Comparison of ENCODE assay signal across 25 cellular contexts in the genomic region with DNA sequence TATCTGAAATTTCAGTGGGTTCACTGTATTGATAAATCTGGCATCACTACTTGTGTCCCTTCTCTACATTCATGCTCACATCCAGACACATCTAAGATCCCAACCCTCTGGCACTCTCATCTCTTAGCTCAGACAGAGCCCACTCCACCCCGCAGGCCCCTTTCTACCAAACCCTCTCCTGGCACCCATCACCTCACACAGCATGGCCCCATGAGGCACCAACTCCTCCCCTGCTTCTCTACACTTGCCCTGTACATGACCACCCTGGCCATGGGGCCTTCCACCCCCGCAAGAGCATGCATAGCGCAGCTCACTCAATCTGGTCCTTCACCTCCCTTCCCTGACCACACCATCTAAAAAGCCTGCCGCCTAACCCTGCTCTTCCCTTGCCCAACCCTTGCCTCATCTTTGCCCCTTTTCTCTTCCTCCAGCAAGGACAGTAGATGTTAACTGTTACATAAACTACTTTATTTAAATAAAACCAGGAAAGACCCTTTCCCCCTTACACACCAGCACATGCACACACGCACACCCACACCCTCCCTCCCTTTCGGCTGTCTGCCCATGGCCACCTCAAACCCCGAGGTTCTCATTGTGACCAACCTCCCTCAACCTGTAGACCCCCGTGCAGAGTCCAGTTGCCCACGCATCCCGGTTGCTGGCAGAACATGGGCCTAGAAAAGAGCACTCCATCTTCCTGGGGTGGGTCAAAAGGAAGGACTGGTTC. TPM values are rescaled to one million over a fixed set of nuclear protein-coding genes. Genes with fewer than 3 reads are reported as not detected.
DNase-seq lines count a peak whose midpoint lies in the region; ATAC-seq and TF ChIP-seq lines count a peak whose summit lies in the region.
"Had no signal": no experiment of that assay in that cellular context is flagged by ENCODE, and none has a peak within 500 bp of the region (broad histone marks: within the 10 kb centered on the region; RNA-seq: fewer than 3 reads in every experiment).

No MANE protein-coding gene starts in this region.

- peaks cover 2% of the 10 kb centered on the region for H3K4me1 Mint-ChIP-seq in activated T-cell treated with anti-CD3 and anti-CD28 coated beads, Interleukin-2, amount 50 U/mL, for 24 hours (ENCODE audit: low read depth)
- H3K4me1 Mint-ChIP-seq in CD14-positive monocyte (peaks cover 58% of the 10 kb centered on the region), T-cell (peaks cover 2 to 14% (median 13%) of the 10 kb centered on the region in 3 donors), naive B cell (peaks cover 34 to 53% (median 36%) of the 10 kb centered on the region in 3 donors), endodermal cell (no peaks in the 10 kb centered on the region)

- H3K27ac ChIP-seq in endodermal cell (ENCODE audit: low read depth, low read length) = no peak overlapping the region
- H3K27ac ChIP-seq: body of pancreas, HL-60, Peyer's patch, uterus, VCaP had no signal

- TF ChIP-seq CTCF in CD14-positive monocyte (IDR thresholded peaks at IDR 0.05) = no peak
- no peak for TF ChIP-seq CTCF in endodermal cell (conservative IDR thresholded peaks at IDR 0.05)

- no peaks in the 10 kb centered on the region for H3K9me3 Mint-ChIP-seq in activated T-cell treated with anti-CD3 and anti-CD28 coated beads, Interleukin-2, amount 50 U/mL, for 24 hours
- no peaks in the 10 kb centered on the region for H3K9me3 Mint-ChIP-seq in CD14-positive monocyte
- no peaks in the 10 kb centered on the region for H3K9me3 Mint-ChIP-seq in T-cell
- H3K9me3 Mint-ChIP-seq in naive B cell = peaks cover 0 to 2% (median under 1%) of the 10 kb centered on the region in 7 donors
- peaks cover 5% of the 10 kb centered on the region for H3K9me3 Mint-ChIP-seq in endodermal cell
- H3K9me3 Mint-ChIP-seq: activated naive CD8-positive, alpha-beta T cell treated with anti-CD3 and anti-CD28 coated beads, Interleukin-2, amount 50 U/mL, for 24 hours; T-helper 2 cell treated with Interferon-gamma antibody and Interleukin-4, amounts not matched to agents 5 μg/mL and 100 μg/mL, for 36 hours had no signal

- intact Hi-C loops in CD14-positive monocyte (cut with micrococcal nuclease) = loop anchor here (5.0 kb wide), 3 partner anchors 108 to 568 kb away; a partner anchor contains a TSS

- H3K27ac Mint-ChIP-seq in activated T-cell treated with anti-CD3 and anti-CD28 coated beads, Interleukin-2, amount 50 U/mL, for 24 hours = peak overlapping the region; percentile 68
- H3K27ac Mint-ChIP-seq in CD14-positive monocyte = peak overlapping the region; percentile 32 to 83 (median 74)
- peak overlapping the region; percentile 29 to 36 for H3K27ac Mint-ChIP-seq in T-cell
- H3K27ac Mint-ChIP-seq in naive B cell = peak overlapping the region; percentile 53 to 89 (median 66)
- H3K27ac Mint-ChIP-seq in endodermal cell = no peak overlapping the region
- H3K27ac Mint-ChIP-seq: activated naive CD8-positive, alpha-beta T cell treated with anti-CD3 and anti-CD28 coated beads, Interleukin-2, amount 50 U/mL, for 24 hours had no signal

- H3K27me3 Mint-ChIP-seq in activated T-cell treated with anti-CD3 and anti-CD28 coated beads, Interleukin-2, amount 50 U/mL, for 24 hours = no peaks in the 10 kb centered on the region
- H3K27me3 Mint-ChIP-seq in CD14-positive monocyte (ENCODE audit: low read depth in 3 of 3) (peaks cover 0 to 1% (median 0%) of the 10 kb centered on the region in 3 donors), T-cell (no peaks in the 10 kb centered on the region), naive B cell (no peaks in the 10 kb centered on the region), endodermal cell (ENCODE audit: insufficient read depth) (peaks cover 2% of the 10 kb centered on the region)
- H3K27me3 Mint-ChIP-seq: activated naive CD8-positive, alpha-beta T cell treated with anti-CD3 and anti-CD28 coated beads, Interleukin-2, amount 50 U/mL, for 24 hours had no signal

- DNase-seq in activated T-cell treated with anti-CD3 and anti-CD28 coated beads, Interleukin-2, amount 50 U/mL, for 24 hours = no peak
- no peak for DNase-seq in activated T-cell treated with anti-CD3 and anti-CD28 coated beads, Interleukin-2, amount 50 U/mL, for 48 hours
- DNase-seq in CD14-positive monocyte (ENCODE audit: low spot score) (no peak), T-cell (no peak), naive B cell (no peak), endodermal cell (no peak), GM03348 (ENCODE audit: low spot score) (no peak)
- DNase-seq: activated CD4-positive, alpha-beta T cell treated with anti-CD3 and anti-CD28 coated beads, Interleukin-2, amount 50 U/mL, for 48 hours; activated naive CD8-positive, alpha-beta T cell treated with anti-CD3 and anti-CD28 coated beads, Interleukin-2, amount 50 U/mL, for 24 hours; activated T-cell treated with anti-CD3 and anti-CD28 coated beads, Interleukin-2, amount 50 U/mL, for 1 hour; kidney glomerular epithelial cell; NCI-H1105 treated with DMSO at 0.1 percent for 48 hours; NCI-H2107; NCI-H510A treated with DMSO at 0.1 percent for 48 hours; uterus had no signal

- H3K27me3 ChIP-seq in endodermal cell (ENCODE audit: control insufficient read depth, insufficient read depth, low read length, poor library complexity, severe bottlenecking) = no peaks in the 10 kb centered on the region
- H3K27me3 ChIP-seq: body of pancreas, Peyer's patch, uterus had no signal

- no peak overlapping the region for H3K4me3 ChIP-seq in endodermal cell (ENCODE audit: low read length)
- H3K4me3 ChIP-seq: body of pancreas, Peyer's patch, uterus had no signal

- CTCF ChIA-PET in T-cell (lab: Charles Lee) = no interaction called here

- H3K4me1 ChIP-seq in endodermal cell (ENCODE audit: control insufficient read depth, insufficient read depth, low read length) = no peaks in the 10 kb centered on the region
- H3K4me1 ChIP-seq: uterus had no signal

- H3K36me3 Mint-ChIP-seq in activated T-cell treated with anti-CD3 and anti-CD28 coated beads, Interleukin-2, amount 50 U/mL, for 24 hours (ENCODE audit: low read depth) = peaks cover 37% of the 10 kb centered on the region
- H3K36me3 Mint-ChIP-seq in CD14-positive monocyte = peaks cover 41 to 51% of the 10 kb centered on the region in 2 donors
- peaks cover 31% of the 10 kb centered on the region for H3K36me3 Mint-ChIP-seq in T-cell
- H3K36me3 Mint-ChIP-seq in naive B cell = peaks cover 10 to 30% of the 10 kb centered on the region in 2 donors
- peaks cover 40% of the 10 kb centered on the region for H3K36me3 Mint-ChIP-seq in endodermal cell (ENCODE audit: low read depth)

- no peaks in the 10 kb centered on the region for H3K9me3 ChIP-seq in endodermal cell (ENCODE audit: control insufficient read depth, low read length)
- H3K9me3 ChIP-seq: body of pancreas, Peyer's patch, uterus had no signal

- 93 to 100% methylated on average over 3 to 10 of the region's 10 CpGs for WGBS in endodermal cell (ENCODE audit: insufficient coverage in 1 of 2, insufficient read length in 1 of 2), 2 experiments

- no peak overlapping the region for H3K4me3 Mint-ChIP-seq in activated T-cell treated with anti-CD3 and anti-CD28 coated beads, Interleukin-2, amount 50 U/mL, for 24 hours
- peak overlapping the region in 1 of 2 donors; percentile 23 for H3K4me3 Mint-ChIP-seq in CD14-positive monocyte
- no peak overlapping the region for H3K4me3 Mint-ChIP-seq in T-cell
- H3K4me3 Mint-ChIP-seq in naive B cell = no peak overlapping the region
- H3K4me3 Mint-ChIP-seq in endodermal cell = no peak overlapping the region
- H3K4me3 Mint-ChIP-seq: activated naive CD8-positive, alpha-beta T cell treated with anti-CD3 and anti-CD28 coated beads, Interleukin-2, amount 50 U/mL, for 24 hours; T-helper 2 cell treated with Interferon-gamma antibody and Interleukin-4, amounts not matched to agents 5 μg/mL and 100 μg/mL, for 36 hours had no signal

- ATAC-seq in T-cell (replicated peaks in 1 of 4) (no peak), naive B cell (ENCODE audit: low read depth in 2 of 2) (no peak), HG03139 (IDR thresholded peaks at IDR 0.05; ENCODE audit: unreplicated experiment) (no peak)
- ATAC-seq: activated naive CD8-positive, alpha-beta T cell treated with anti-CD3 and anti-CD28 coated beads, Interleukin-2, amount 50 U/mL, for 24 hours; body of pancreas had no signal

- POLR2A ChIA-PET in T-cell (lab: Charles Lee) = no interaction called here

- peaks cover 19% of the 10 kb centered on the region for H3K36me3 ChIP-seq in endodermal cell (ENCODE audit: control insufficient read depth, insufficient read depth, low read length)
- H3K36me3 ChIP-seq: uterus had no signal

- no peak overlapping the region for H3K9ac ChIP-seq in endodermal cell (ENCODE audit: extremely low read depth, low read length, poor library complexity, severe bottlenecking)

RNA-seq across cellular contexts. Expression of a gene that starts 15.6 kb away (rescaled TPM):
- polyA plus RNA-seq in CD14-positive monocyte = 1 to 10 TPM; 4.0 to 4.3 TPM
- total RNA-seq in T-cell = 10 to 100 TPM; 16.8 to 41.4 (median 36.3) TPM
- polyA plus RNA-seq in naive B cell (ENCODE audit: low read depth in 6 of 6) = 1 to 10 TPM; 1.5 to 5.3 (median 2.8) TPM
- total RNA-seq in endodermal cell = 10 to 100 TPM; 27.2 to 30.2 TPM
- polyA plus RNA-seq in endodermal cell (2013, experiment 1 of 2) = 19.6 TPM
- polyA plus RNA-seq in endodermal cell (2013, experiment 2 of 2) = 19.0 TPM

RNA-seq across cellular contexts. Expression of a gene that starts 27.9 kb away (rescaled TPM):
- polyA plus RNA-seq in CD14-positive monocyte = 10 to 100 TPM; 23.4 to 23.9 TPM
- 10 to 100 TPM; 27.7 to 46.7 (median 42.1) TPM for total RNA-seq in T-cell
- 10 to 100 TPM; 31.7 to 61.5 (median 41.1) TPM for polyA plus RNA-seq in naive B cell (ENCODE audit: low read depth in 6 of 6)
- total RNA-seq in endodermal cell = 10 to 100 TPM; 33.6 to 40.5 TPM
- polyA plus RNA-seq in endodermal cell (2013, experiment 1 of 2) = 26.2 TPM
- polyA plus RNA-seq in endodermal cell (2013, experiment 2 of 2) = 25.0 TPM

RNA-seq across cellular contexts. Expression of a gene that starts 48.7 kb away (rescaled TPM):
- polyA plus RNA-seq in CD14-positive monocyte = 1 to 10 TPM; 2.2 to 2.4 TPM
- 10 to 100 TPM; 53.9 to 88.1 (median 78.7) TPM for total RNA-seq in T-cell
- polyA plus RNA-seq in naive B cell (ENCODE audit: low read depth in 6 of 6) = 10 to 100 TPM in 1 of 6 donors, 1 to 10 TPM in 5; 3.1 to 16.1 (median 8.4) TPM
- 10 to 100 TPM; 47.6 to 50.3 TPM for total RNA-seq in endodermal cell
- polyA plus RNA-seq in endodermal cell (2013, experiment 1 of 2) = 79.3 TPM
- 69.4 TPM for polyA plus RNA-seq in endodermal cell (2013, experiment 2 of 2)

RNA-seq across cellular contexts. Expression of a gene that starts 54.6 kb away (rescaled TPM):
- polyA plus RNA-seq in CD14-positive monocyte = not detected
- total RNA-seq in T-cell = not detected
- under 1 TPM in 1 of 6 donors, not detected in 5; 0.39 TPM for polyA plus RNA-seq in naive B cell (ENCODE audit: low read depth in 6 of 6)
- not detected for total RNA-seq in endodermal cell
- polyA plus RNA-seq in endodermal cell (2013, experiment 1 of 2) = not detected
- polyA plus RNA-seq in endodermal cell (2013, experiment 2 of 2) = not detected
- total RNA-seq: A673, body of pancreas, H1, myocyte, osteocyte, uterus had no signal
- polyA plus RNA-seq: H1 had no signal
